ENCODE assay signal across 19 cellular contexts in genomic region chr6:113281014-113281810, GRCh38.
DNase-seq lines count a peak whose midpoint lies in the region; ATAC-seq, FAIRE-seq and TF ChIP-seq lines count a peak whose summit lies in the region.
"Had no signal": no experiment of that assay in that cellular context is flagged by ENCODE, and none has a peak within 500 bp of the region (broad histone marks: within the 10 kb centered on the region; RNA-seq: fewer than 3 reads in every experiment).

No MANE protein-coding gene starts in this region.

- H3K9ac ChIP-seq in GM12878 (ENCODE audit: control insufficient read depth, insufficient read depth, low read length) = no peak overlapping the region
- H3K9ac ChIP-seq: BLaER1 had no signal

- WGBS in GM12878 (ENCODE audit: insufficient coverage, insufficient replicate concordance, low lambda C conversion rate, missing lambda C conversion rate) = 88% methylated on average over 1 of the region's 1 CpG
- 80% methylated on average over 1 of the region's 1 CpG for WGBS in transverse colon (ENCODE audit: low coverage in 1 of 2), 2 donors

- H3K4me3 ChIP-seq in GM12878 = no peak overlapping the region
- no peak overlapping the region for H3K4me3 ChIP-seq in transverse colon
- no peak overlapping the region for H3K4me3 ChIP-seq in HAP-1
- H3K4me3 ChIP-seq: BLaER1, vagina had no signal

- H2AFZ ChIP-seq in GM12878 (ENCODE audit: control insufficient read depth, low read depth, low read length) = peak overlapping the region; percentile 2; the same call in 1 of the 2 replicates

- ATAC-seq in HG03520 (IDR thresholded peaks at IDR 0.05; ENCODE audit: unreplicated experiment) = peak; percentile 69
- ATAC-seq in GM12878 = peak; percentile 72
- ATAC-seq: stimulated activated memory B cell treated with anti-CD40 and anti-IgM and Interleukin-4, amounts not matched to agents 10 μg/mL and 1 μg/mL and 100 μg/mL, for 72 hours had no signal

- in situ Hi-C loops in GM12878 (cut with MboI) (no loop called here), transverse colon (cut with MboI; ENCODE audit: low pct_ligation_motif_present in 1 of 4, low pct_unique_long_range_greater_than_20kb in 1 of 4, low sequenced_read_pairs in 3 of 4) (no loop called here), HAP-1 (cut with MboI; ENCODE audit: low sequenced_read_pairs) (no loop called here)

- no peak for TF ChIP-seq RAD21 in GM12878 (IDR thresholded peaks at IDR 0.05; ENCODE audit: insufficient read depth, low read depth, low read length)

- DNase-seq in DMS114 treated with DMSO at 0.1 percent for 48 hours (lab: John Stamatoyannopoulos, UW; ENCODE audit: unreplicated experiment) (peak; percentile 41), GM12878 (ENCODE audit: low read depth, low spot score) (no peak), myocyte (ENCODE audit: low read depth) (peak; percentile 18), transverse colon (no peak), NCI-H146 (lab: John Stamatoyannopoulos, UW) (no peak), HAP-1 (ENCODE audit: low spot score in 2 of 2) (no peak)
- DNase-seq in activated CD4-positive, alpha-beta T cell treated with anti-CD3 and anti-CD28 coated beads for 4 hours = no peak
- DNase-seq: activated CD4-positive, alpha-beta T cell treated with anti-CD3 and anti-CD28 coated beads, Interleukin-2, amount 50 U/mL, for 1 hour; hypothalamus; mammary epithelial cell; NCI-H345; OCI-M1; stimulated activated CD4-positive, alpha-beta T cell treated with anti-CD3 and anti-CD28 coated beads, Interleukin-2, amount 100 ng/mL, for 48 hours had no signal

- no peaks in the 10 kb centered on the region for H4K20me1 ChIP-seq in GM12878 (ENCODE audit: control insufficient read depth, insufficient read depth)
- H4K20me1 ChIP-seq: BLaER1 had no signal

- RAD21 ChIA-PET in GM12878 (lab: Charles Lee; ENCODE audit: unreplicated experiment) = no interaction called here

- no peak overlapping the region for H3K27ac ChIP-seq in GM12878 (ENCODE audit: control insufficient read depth, insufficient read depth)
- no peak overlapping the region for H3K27ac ChIP-seq in transverse colon
- H3K27ac ChIP-seq: BLaER1, HL-60, vagina had no signal

- no peaks in the 10 kb centered on the region for H3K79me2 ChIP-seq in GM12878 (ENCODE audit: control insufficient read depth, insufficient read depth, low read length)

- FAIRE-seq in GM12878 (lab: Jason Lieb, UNC) = no peak
- FAIRE-seq: bronchial epithelial cell had no signal

- no TSS peak for BruUV-seq in GM12878 (replicated peaks; lab: Mats Ljungman, UMichigan)

- POLR2A ChIA-PET in GM12878 (lab: Charles Lee) = no interaction called here

- H3K9me3 ChIP-seq in GM12878 (replicated peaks; ENCODE audit: control insufficient read depth, insufficient read depth, low read length) = peaks cover 2% of the 10 kb centered on the region; the same call in 2 of the 3 replicates
- no peaks in the 10 kb centered on the region for H3K9me3 ChIP-seq in transverse colon
- H3K9me3 ChIP-seq in HAP-1 = no peaks in the 10 kb centered on the region
- H3K9me3 ChIP-seq: BLaER1, vagina had no signal

- H3K36me3 ChIP-seq in GM12878 (ENCODE audit: control insufficient read depth in 2 of 2, insufficient read depth in 2 of 2, low read length in 1 of 2) (no peaks in the 10 kb centered on the region), transverse colon (no peaks in the 10 kb centered on the region), HAP-1 (replicated peaks) (no peaks in the 10 kb centered on the region)
- H3K36me3 ChIP-seq: BLaER1, vagina had no signal

- SMC1A ChIA-PET in GM12878 (lab: Charles Lee; ENCODE audit: uncharacterized antibody, unreplicated experiment) = no interaction called here

- H3K27me3 ChIP-seq in GM12878 (replicated peaks in 1 of 2; ENCODE audit: control insufficient read depth in 2 of 2, insufficient read depth in 2 of 2, low read length in 1 of 2) (no peaks in the 10 kb centered on the region), transverse colon (no peaks in the 10 kb centered on the region), HAP-1 (ENCODE audit: low read depth) (no peaks in the 10 kb centered on the region; the same call in 1 of the 2 replicates)
- H3K27me3 ChIP-seq: BLaER1, vagina had no signal

- no peak for TF ChIP-seq POLR2A in GM12878 (IDR thresholded peaks at IDR 0.05; ENCODE audit: low read depth, low read length)
- TF ChIP-seq POLR2A in transverse colon (IDR thresholded peaks at IDR 0.05) = no peak

- intact Hi-C loops in GM12878 (cut with micrococcal nuclease; ENCODE audit: unreplicated experiment) = no loop called here
- intact Hi-C loops in transverse colon (cut with DNase I; ENCODE audit: low total_unique reads) = no loop called here

- no peak for TF ChIP-seq EP300 in GM12878 (IDR thresholded peaks at IDR 0.05; ENCODE audit: borderline replicate concordance in 1 of 2, control insufficient read depth in 1 of 2, low read depth in 2 of 2, low read length in 2 of 2)
- no peak for TF ChIP-seq EP300 in transverse colon (IDR thresholded peaks at IDR 0.05; ENCODE audit: low read depth)

- TF ChIP-seq CTCF in GM12878 (IDR thresholded peaks at IDR 0.05 in 2 of 3, conservative IDR thresholded peaks at IDR 0.05 in 1 of 3; ENCODE audit: control insufficient read depth in 2 of 3, extremely low read depth in 1 of 3, insufficient read depth in 1 of 3, low read depth in 3 of 3, low read length in 3 of 3) (no peak), transverse colon (IDR thresholded peaks at IDR 0.05) (no peak)

- H3K4me1 ChIP-seq in GM12878 (ENCODE audit: control insufficient read depth, insufficient read depth, low read length) (no peaks in the 10 kb centered on the region), transverse colon (no peaks in the 10 kb centered on the region), HAP-1 (no peaks in the 10 kb centered on the region)
- H3K4me1 ChIP-seq: BLaER1, vagina had no signal

- CTCF ChIA-PET in GM12878 (lab: Yijun Ruan, JAX) = interaction anchor here (1.6 kb wide), 1 partner anchor 28 kb away, joined by 3 read pairs; no protein-coding TSS in a partner anchor

- no peak overlapping the region for H3K4me2 ChIP-seq in GM12878 (ENCODE audit: control insufficient read depth, insufficient read depth)
- H3K4me2 ChIP-seq: BLaER1 had no signal

TF ChIP-seq in GM12878, 131 proteins besides CTCF, POLR2A, EP300 and RAD21:
- TF ChIP-seq TAF1 (IDR thresholded peaks at IDR 0.05; ENCODE audit: borderline replicate concordance, low read depth, low read length) = no peak
- peak; percentile 59; the same call in 1 of the 2 replicates for TF ChIP-seq YY1 (IDR thresholded peaks at IDR 0.05; ENCODE audit: low read depth, low read length)

Comparison
In these comparisons a context has a peak if more than half of its experiments do, and no peak if none do; other contexts are left out.
1. DNase-seq: peak in DMS114 treated with DMSO at 0.1 percent for 48 hours (single experiment) and myocyte (single experiment); none in GM12878 (single experiment), transverse colon (single experiment), NCI-H146 (single experiment), activated CD4-positive, alpha-beta T cell treated with anti-CD3 and anti-CD28 coated beads for 4 hours (0 of 2) and HAP-1 (0 of 2).